In genomic region chr19:48990400-48990799, GRCh38 we compare ENCODE assay signal across 13 cellular contexts. TPM values are rescaled to one million over a fixed set of nuclear protein-coding genes. Genes with fewer than 3 reads are reported as not detected.
A peak's percentile ranks its signal among the peaks of the same experiment; 100 is the strongest.
DNase-seq lines count a peak whose midpoint lies in the region; ATAC-seq and TF ChIP-seq lines count a peak whose summit lies in the region.
"Had no signal": no experiment of that assay in that cellular context is flagged by ENCODE, and none has a peak within 500 bp of the region (broad histone marks: within the 10 kb centered on the region; RNA-seq: fewer than 3 reads in every experiment).

No MANE protein-coding gene starts in this region.

- no peak overlapping the region for H2AFZ ChIP-seq in Karpas-422 (ENCODE audit: low read length)

- peaks cover 32% of the 10 kb centered on the region for H3K36me3 Mint-ChIP-seq in T-helper 2 cell treated with Interferon-gamma antibody and Interleukin-4, amounts not matched to agents 5 μg/mL and 100 μg/mL, for 36 hours (ENCODE audit: low read depth)
- peaks cover 4% of the 10 kb centered on the region for H3K36me3 Mint-ChIP-seq in T-helper 17 cell (ENCODE audit: low read depth)
- peaks cover 22% of the 10 kb centered on the region for H3K36me3 Mint-ChIP-seq in endothelial cell (ENCODE audit: low read depth, unreplicated experiment)
- H3K36me3 Mint-ChIP-seq in natural killer cell: no peaks in the 10 kb centered on the region

- peak overlapping the region; percentile 20 for H3K4me3 Mint-ChIP-seq in T-helper 2 cell treated with Interferon-gamma antibody and Interleukin-4, amounts not matched to agents 5 μg/mL and 100 μg/mL, for 36 hours
- H3K4me3 Mint-ChIP-seq in T-helper 17 cell: peak overlapping the region; percentile 66
- peak overlapping the region; percentile 7 for H3K4me3 Mint-ChIP-seq in endothelial cell (ENCODE audit: unreplicated experiment)
- no peak overlapping the region for H3K4me3 Mint-ChIP-seq in natural killer cell

- H3K9me3 Mint-ChIP-seq in T-helper 2 cell treated with Interferon-gamma antibody and Interleukin-4, amounts not matched to agents 5 μg/mL and 100 μg/mL, for 36 hours: no peaks in the 10 kb centered on the region
- H3K9me3 Mint-ChIP-seq in endothelial cell (ENCODE audit: unreplicated experiment): no peaks in the 10 kb centered on the region
- H3K9me3 Mint-ChIP-seq in natural killer cell: no peaks in the 10 kb centered on the region

- H3K9me3 ChIP-seq in T-helper 17 cell (ENCODE audit: control insufficient read depth, low read length, poor library complexity, severe bottlenecking): no peaks in the 10 kb centered on the region
- no peaks in the 10 kb centered on the region for H3K9me3 ChIP-seq in psoas muscle
- H3K9me3 ChIP-seq in Karpas-422 (ENCODE audit: low read length): no peaks in the 10 kb centered on the region
- H3K9me3 ChIP-seq: A549, transverse colon had no signal

- H3K4me3 ChIP-seq in psoas muscle (peak overlapping the region; percentile 81), Karpas-422 (ENCODE audit: low read length) (no peak overlapping the region)
- H3K4me3 ChIP-seq: A549, transverse colon had no signal

- H3K27me3 ChIP-seq in psoas muscle (ENCODE audit: insufficient read depth in 3 of 3, low read length in 2 of 3): no peaks in the 10 kb centered on the region
- H3K27me3 ChIP-seq in Karpas-422 (ENCODE audit: low read length): no peaks in the 10 kb centered on the region
- H3K27me3 ChIP-seq: transverse colon had no signal

- WGBS in psoas muscle, 3 donors: 19 to 26% (median 20%) methylated on average over 4 of the region's 4 CpGs

- peaks cover 12% of the 10 kb centered on the region; the same call in 1 of the 2 replicates for H4K20me1 ChIP-seq in Karpas-422 (ENCODE audit: insufficient read depth, low read depth, low read length)

- intact Hi-C loops in psoas muscle (cut with DNase I): loop anchor here (5.0 to 10.0 kb wide), 3 partner anchors 82 to 214 kb away; partner anchors contain the start of genes HRC (in 1 of the 2), KCNA7 (in 1 of the 2) and TRPM4 (in 1 of the 2)
- intact Hi-C loops in natural killer cell (cut with micrococcal nuclease): loop anchor here (10.0 kb wide), 2 partner anchors 154 to 356 kb away; partner anchors contain the start of gene DBP

- ATAC-seq in T-helper 17 cell (no peak), psoas muscle (peak in 1 of 4 donors; percentile 0), natural killer cell (no peak)
- ATAC-seq: A549 had no signal

- peak overlapping the region; percentile 65 for H3K27ac Mint-ChIP-seq in T-helper 2 cell treated with Interferon-gamma antibody and Interleukin-4, amounts not matched to agents 5 μg/mL and 100 μg/mL, for 36 hours
- H3K27ac Mint-ChIP-seq in T-helper 17 cell (peak overlapping the region; percentile 19), endothelial cell (ENCODE audit: unreplicated experiment) (no peak overlapping the region), natural killer cell (peak overlapping the region in 1 of 2 donors; percentile 42)

- H3K9ac ChIP-seq in Karpas-422 (ENCODE audit: low read length): no peak overlapping the region

- H3K4me1 Mint-ChIP-seq in T-helper 2 cell treated with Interferon-gamma antibody and Interleukin-4, amounts not matched to agents 5 μg/mL and 100 μg/mL, for 36 hours (ENCODE audit: low read depth): peaks cover 26% of the 10 kb centered on the region
- H3K4me1 Mint-ChIP-seq in T-helper 17 cell: peaks cover 41% of the 10 kb centered on the region
- H3K4me1 Mint-ChIP-seq in endothelial cell (ENCODE audit: unreplicated experiment): peaks cover 29% of the 10 kb centered on the region
- peaks cover 28 to 50% of the 10 kb centered on the region in 2 donors for H3K4me1 Mint-ChIP-seq in natural killer cell

- no peak overlapping the region for H3K4me2 ChIP-seq in Karpas-422 (ENCODE audit: low read depth, low read length, poor library complexity, severe bottlenecking)
- H3K4me2 ChIP-seq: A549 had no signal

- H3K4me1 ChIP-seq in psoas muscle (peaks cover 61% of the 10 kb centered on the region), Karpas-422 (ENCODE audit: low read length) (peaks cover 22% of the 10 kb centered on the region)

- TF ChIP-seq CTCF in endothelial cell (IDR thresholded peaks at IDR 0.05; ENCODE audit: unreplicated experiment) (no peak), psoas muscle (IDR thresholded peaks at IDR 0.05) (no peak), natural killer cell (IDR thresholded peaks at IDR 0.05) (no peak)

- no peaks in the 10 kb centered on the region for H3K27me3 Mint-ChIP-seq in T-helper 2 cell treated with Interferon-gamma antibody and Interleukin-4, amounts not matched to agents 5 μg/mL and 100 μg/mL, for 36 hours (ENCODE audit: low read depth)
- H3K27me3 Mint-ChIP-seq in T-helper 17 cell: no peaks in the 10 kb centered on the region
- peaks cover 13% of the 10 kb centered on the region for H3K27me3 Mint-ChIP-seq in endothelial cell (ENCODE audit: unreplicated experiment)
- H3K27me3 Mint-ChIP-seq in natural killer cell (ENCODE audit: low read depth in 2 of 2): no peaks in the 10 kb centered on the region

- no peaks in the 10 kb centered on the region for H3K9me2 ChIP-seq in Karpas-422 (replicated peaks; ENCODE audit: insufficient read depth, low read length)

- peaks cover 2 to 39% of the 10 kb centered on the region in 2 donors for H3K36me3 ChIP-seq in psoas muscle (ENCODE audit: insufficient read depth in 1 of 2, low read depth in 1 of 2)
- peaks cover 5% of the 10 kb centered on the region for H3K36me3 ChIP-seq in Karpas-422 (ENCODE audit: insufficient read depth, low read length)

- H3K27ac ChIP-seq in psoas muscle: peak overlapping the region; percentile 90
- H3K27ac ChIP-seq in Karpas-422 (ENCODE audit: low read length): no peak overlapping the region
- H3K27ac ChIP-seq: transverse colon had no signal

- H3K79me2 ChIP-seq in Karpas-422 (ENCODE audit: low read length): peaks cover 48% of the 10 kb centered on the region

- DNase-seq in T-helper 2 cell treated with Interferon-gamma antibody and Interleukin-4, amounts not matched to agents 5 μg/mL and 100 μg/mL, for 36 hours (ENCODE audit: low spot score): no peak
- DNase-seq in T-helper 2 cell (no peak), T-helper 17 cell (no peak), endothelial cell (ENCODE audit: low spot score) (no peak), psoas muscle (no peak), NCI-H748 (lab: John Stamatoyannopoulos, UW; ENCODE audit: unreplicated experiment) (no peak), natural killer cell (no peak), Karpas-422 (no peak)
- DNase-seq: activated CD8-positive, alpha-beta memory T cell treated with anti-CD3 and anti-CD28 coated beads, Interleukin-2, amount 50 U/mL, for 4 hours; NCI-H1417; NCI-H524 treated with DMSO at 0.1 percent for 48 hours; transverse colon had no signal

RNA-seq across cellular contexts. Expression of gene GYS1, which starts 2.7 kb away (rescaled TPM):
- 10 to 100 TPM; 21.6 to 24.2 TPM for total RNA-seq in T-helper 17 cell
- 45.7 TPM for total RNA-seq in endothelial cell (ENCODE audit: unreplicated experiment)
- total RNA-seq in psoas muscle: 100 to 1,000 TPM; 147 to 331 (median 238) TPM
- 10 to 100 TPM; 30.9 to 61.3 (median 58.9) TPM for polyA plus RNA-seq in psoas muscle
- 10 to 100 TPM; 31.6 to 34.5 (median 34.4) TPM for total RNA-seq in natural killer cell
- 39.0 and 42.6 TPM in 2 replicates for total RNA-seq in Karpas-422 (2014; rRNA removed; shearing (Covaris generic); ENCODE audit: low replicate concordance)

RNA-seq across cellular contexts. Expression of gene RUVBL2, which starts 3.3 kb away (rescaled TPM):
- total RNA-seq in T-helper 17 cell: 10 to 100 TPM; 20.2 to 25.5 TPM
- total RNA-seq in endothelial cell (ENCODE audit: unreplicated experiment): 80.6 TPM
- 10 to 100 TPM; 61.1 to 87.4 (median 81.8) TPM for total RNA-seq in psoas muscle
- 10 to 100 TPM; 62.7 to 76.5 (median 69.5) TPM for polyA plus RNA-seq in psoas muscle
- 10 to 100 TPM; 23.6 to 28.3 (median 26.5) TPM for total RNA-seq in natural killer cell
- total RNA-seq in Karpas-422 (2014; rRNA removed; shearing (Covaris generic); ENCODE audit: low replicate concordance): 107 and 298 TPM in 2 replicates

RNA-seq across cellular contexts. Expression of gene FTL, which starts 25.3 kb away (rescaled TPM):
- total RNA-seq in T-helper 17 cell: 100 to 1,000 TPM; 612 to 898 TPM
- 1,109 TPM for total RNA-seq in endothelial cell (ENCODE audit: unreplicated experiment)
- 1,000 to 10,000 TPM in 3 of 4 donors, 100 to 1,000 TPM in 1; 802 to 2,269 (median 1,158) TPM for total RNA-seq in psoas muscle
- 1,000 to 10,000 TPM; 1,296 to 1,753 (median 1,467) TPM for polyA plus RNA-seq in psoas muscle
- total RNA-seq in natural killer cell: 1,000 to 10,000 TPM in 2 of 3 donors, 100 to 1,000 TPM in 1; 554 to 1,168 (median 1,024) TPM
- 6,036 and 6,638 TPM in 2 replicates for total RNA-seq in Karpas-422 (2014; rRNA removed; shearing (Covaris generic); ENCODE audit: low replicate concordance)

RNA-seq across cellular contexts. Expression of gene LHB, which starts 26.5 kb away (rescaled TPM):
- total RNA-seq in T-helper 17 cell (not detected), endothelial cell (ENCODE audit: unreplicated experiment) (1.4 TPM), psoas muscle (not detected), natural killer cell (1 to 10 TPM in 1 of 3 donors, not detected in 2; 1.4 TPM)
- under 1 TPM in 1 of 3 donors, not detected in 2; 0.32 TPM for polyA plus RNA-seq in psoas muscle
- total RNA-seq in Karpas-422 (2014; rRNA removed; shearing (Covaris generic); ENCODE audit: low replicate concordance): not detected in 2 replicates

RNA-seq across cellular contexts. Expression of gene CGB3, which starts 33.7 kb away (rescaled TPM):
- total RNA-seq in T-helper 17 cell (not detected), endothelial cell (ENCODE audit: unreplicated experiment) (not detected), psoas muscle (not detected), natural killer cell (not detected)
- polyA plus RNA-seq in psoas muscle: not detected
- total RNA-seq in Karpas-422 (2014; rRNA removed; shearing (Covaris generic); ENCODE audit: low replicate concordance): not detected in 2 replicates
- total RNA-seq: transverse colon had no signal
